19 cellular contexts compared by ENCODE assay signal in the genomic region with DNA sequence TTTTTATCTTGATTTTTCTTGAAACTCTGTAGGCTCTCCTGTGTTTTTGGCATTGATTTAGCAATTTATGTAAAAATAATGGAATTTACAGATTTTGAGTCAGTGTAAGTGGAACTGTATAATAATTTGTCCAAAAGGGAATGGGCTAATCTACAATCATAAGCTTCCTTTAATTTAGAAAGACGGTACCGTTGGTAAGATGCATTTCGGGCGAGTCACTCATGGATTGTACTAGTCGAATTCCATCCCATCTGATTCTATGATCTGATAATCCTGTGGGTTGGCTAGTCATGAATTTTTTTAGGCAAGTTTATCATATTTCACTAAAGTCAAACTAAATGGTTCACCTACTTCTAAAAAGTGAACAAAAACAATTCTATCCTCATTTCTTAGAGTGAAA.
A peak's percentile ranks its signal among the peaks of the same experiment; 100 is the strongest.
DNase-seq lines count a peak whose midpoint lies in the region; FAIRE-seq and TF ChIP-seq lines count a peak whose summit lies in the region.
"Had no signal": no experiment of that assay in that cellular context is flagged by ENCODE, and none has a peak within 500 bp of the region (broad histone marks: within the 10 kb centered on the region; RNA-seq: fewer than 3 reads in every experiment).

No MANE protein-coding gene starts in this region.

- H3K79me2 ChIP-seq in hepatocyte: peaks cover 2% of the 10 kb centered on the region

- H3K4me1 ChIP-seq in breast epithelium: no peaks in the 10 kb centered on the region
- no peaks in the 10 kb centered on the region for H3K4me1 ChIP-seq in adipocyte (ENCODE audit: control insufficient read depth, insufficient read depth, low read length)
- peaks cover 4% of the 10 kb centered on the region for H3K4me1 ChIP-seq in hepatocyte (ENCODE audit: insufficient read depth)
- H3K4me1 ChIP-seq: body of pancreas, suprapubic skin had no signal

- no peak for FAIRE-seq in urothelium cell line (lab: Jason Lieb, UNC)

- intact Hi-C loops in MCF 10A (cut with micrococcal nuclease) (no loop called here), breast epithelium (cut with DNase I; ENCODE audit: low total_unique reads) (no loop called here), Calu3 (cut with micrococcal nuclease; ENCODE audit: unreplicated experiment) (no loop called here)

- BruUV-seq in MCF 10A (replicated peaks; lab: Mats Ljungman, UMichigan): no TSS peak
- BruUV-seq in Calu3 (replicated peaks; lab: Mats Ljungman, UMichigan): no TSS peak

- CTCF ChIA-PET in MCF 10A (lab: Yijun Ruan, JAX) (interaction anchor here (1.1 kb wide), 1 partner anchor 30 kb away, joined by 3 read pairs; no protein-coding TSS in a partner anchor), Calu3 (lab: Charles Lee) (no interaction called here)

- DNase-seq in MCF 10A (ENCODE audit: unreplicated experiment) (peak; percentile 23), breast epithelium (ENCODE audit: low spot score in 2 of 2) (no peak), adipocyte (ENCODE audit: low read depth) (peak; percentile 61), fibroblast of the aortic adventitia (ENCODE audit: low read depth) (peak; percentile 86), urothelium cell line (ENCODE audit: low spot score) (peak; percentile 14), NCI-H2081 treated with DMSO at 0.1 percent for 48 hours (lab: John Stamatoyannopoulos, UW) (no peak), hepatocyte (ENCODE audit: low spot score) (no peak), Calu3 (no peak)
- DNase-seq: activated B cell treated with CpG ODN at 0.5 μM for 24 hours; activated CD8-positive, alpha-beta memory T cell treated with anti-CD3 and anti-CD28 coated beads, Interleukin-2, amount 10 ng/mL, durations not matched to agents 7 days and 5 days; activated gamma-delta T cell; body of pancreas; effector CD4-positive, alpha-beta T cell; kidney glomerular epithelial cell; NCI-H1930; NCI-H526 treated with DMSO at 0.1 percent for 48 hours had no signal

- POLR2A ChIA-PET in MCF 10A (lab: Yijun Ruan, JAX): no interaction called here

- no peaks in the 10 kb centered on the region for H3K27me3 Mint-ChIP-seq in MCF 10A (ENCODE audit: insufficient read depth, unreplicated experiment)
- H3K27me3 Mint-ChIP-seq in Calu3 (ENCODE audit: unreplicated experiment): no peaks in the 10 kb centered on the region
- H3K27me3 Mint-ChIP-seq: activated B cell treated with CpG ODN at 0.5 μM for 24 hours; activated CD8-positive, alpha-beta memory T cell treated with anti-CD3 and anti-CD28 coated beads, Interleukin-2, amount 10 ng/mL, durations not matched to agents 7 days and 5 days had no signal

- TF ChIP-seq POLR2A in breast epithelium (IDR thresholded peaks at IDR 0.05): no peak

- no peaks in the 10 kb centered on the region for H4K20me1 ChIP-seq in hepatocyte (ENCODE audit: insufficient read depth, poor library complexity, severe bottlenecking)

- no peak overlapping the region for H3K27ac ChIP-seq in breast epithelium
- H3K27ac ChIP-seq in hepatocyte: no peak overlapping the region
- H3K27ac ChIP-seq: 22Rv1, body of pancreas, parathyroid adenoma, suprapubic skin had no signal

- H3K4me3 ChIP-seq in breast epithelium (no peak overlapping the region), adipocyte (ENCODE audit: low read length) (no peak overlapping the region), fibroblast of the aortic adventitia (ENCODE audit: low read depth, low read length) (no peak overlapping the region), hepatocyte (no peak overlapping the region)
- H3K4me3 ChIP-seq: body of pancreas, suprapubic skin had no signal

- TF ChIP-seq CTCF in MCF 10A (IDR thresholded peaks at IDR 0.05; ENCODE audit: unreplicated experiment): no peak
- no peak for TF ChIP-seq CTCF in breast epithelium (IDR thresholded peaks at IDR 0.05)
- no peak for TF ChIP-seq CTCF in fibroblast of the aortic adventitia (IDR thresholded peaks at IDR 0.05; ENCODE audit: insufficient read depth, low read length)
- TF ChIP-seq CTCF in hepatocyte (IDR thresholded peaks at IDR 0.05; ENCODE audit: poor library complexity): no peak
- no peak for TF ChIP-seq CTCF in Calu3 (IDR thresholded peaks at IDR 0.05; ENCODE audit: unreplicated experiment)

- H3K36me3 ChIP-seq in breast epithelium: no peaks in the 10 kb centered on the region
- H3K36me3 ChIP-seq in adipocyte (ENCODE audit: control insufficient read depth, insufficient read depth, low read length, severe bottlenecking): no peaks in the 10 kb centered on the region
- H3K36me3 ChIP-seq in hepatocyte (replicated peaks; ENCODE audit: insufficient read depth, low read depth): no peaks in the 10 kb centered on the region
- H3K36me3 ChIP-seq: suprapubic skin had no signal

- H3K27me3 ChIP-seq in breast epithelium (no peaks in the 10 kb centered on the region), adipocyte (replicated peaks; ENCODE audit: control insufficient read depth, insufficient read depth, low read length) (no peaks in the 10 kb centered on the region), hepatocyte (no peaks in the 10 kb centered on the region)
- H3K27me3 ChIP-seq: body of pancreas, suprapubic skin had no signal

- H3K36me3 Mint-ChIP-seq in MCF 10A (ENCODE audit: insufficient read depth, unreplicated experiment) (no peaks in the 10 kb centered on the region), Calu3 (ENCODE audit: insufficient read depth, unreplicated experiment) (no peaks in the 10 kb centered on the region)

- no peak overlapping the region for H3K4me2 ChIP-seq in hepatocyte

- no peak overlapping the region for H3K4me3 Mint-ChIP-seq in MCF 10A (ENCODE audit: unreplicated experiment)
- H3K4me3 Mint-ChIP-seq in Calu3 (ENCODE audit: low read depth, unreplicated experiment): no peak overlapping the region
- H3K4me3 Mint-ChIP-seq: activated B cell treated with CpG ODN at 0.5 μM for 24 hours; activated CD8-positive, alpha-beta memory T cell treated with anti-CD3 and anti-CD28 coated beads, Interleukin-2, amount 10 ng/mL, durations not matched to agents 7 days and 5 days had no signal

- H3K9ac ChIP-seq in adipocyte (ENCODE audit: low read length): no peak overlapping the region
- H3K9ac ChIP-seq: parathyroid adenoma had no signal

- no peaks in the 10 kb centered on the region for H3K9me3 ChIP-seq in breast epithelium
- no peaks in the 10 kb centered on the region for H3K9me3 ChIP-seq in adipocyte (ENCODE audit: control insufficient read depth, low read length)
- no peaks in the 10 kb centered on the region for H3K9me3 ChIP-seq in hepatocyte (ENCODE audit: low read depth)
- H3K9me3 ChIP-seq: body of pancreas, suprapubic skin had no signal

- H3K9me2 ChIP-seq in hepatocyte (replicated peaks; ENCODE audit: insufficient read depth): no peaks in the 10 kb centered on the region

- H3K4me1 Mint-ChIP-seq in MCF 10A (ENCODE audit: insufficient read depth, unreplicated experiment) (peaks cover 6% of the 10 kb centered on the region), Calu3 (ENCODE audit: low read depth, unreplicated experiment) (no peaks in the 10 kb centered on the region)
- H3K4me1 Mint-ChIP-seq: activated B cell treated with CpG ODN at 0.5 μM for 24 hours had no signal

- H3K27ac Mint-ChIP-seq in MCF 10A (ENCODE audit: low read depth, unreplicated experiment): peak overlapping the region; percentile 40
- no peak overlapping the region for H3K27ac Mint-ChIP-seq in Calu3 (ENCODE audit: unreplicated experiment)
- H3K27ac Mint-ChIP-seq: activated B cell treated with CpG ODN at 0.5 μM for 24 hours; activated CD8-positive, alpha-beta memory T cell treated with anti-CD3 and anti-CD28 coated beads, Interleukin-2, amount 10 ng/mL, durations not matched to agents 7 days and 5 days had no signal

- H2AFZ ChIP-seq in hepatocyte: no peak overlapping the region
- H2AFZ ChIP-seq: parathyroid adenoma had no signal

- WGBS in hepatocyte (ENCODE audit: low lambda C conversion rate, missing lambda C conversion rate): 92% methylated on average over 5 of the region's 5 CpGs

- H3K9me3 Mint-ChIP-seq in MCF 10A (ENCODE audit: unreplicated experiment) (no peaks in the 10 kb centered on the region), Calu3 (ENCODE audit: low read depth, unreplicated experiment) (no peaks in the 10 kb centered on the region)
- H3K9me3 Mint-ChIP-seq: activated B cell treated with CpG ODN at 0.5 μM for 24 hours had no signal

Comparison
In these comparisons a context has a peak if more than half of its experiments do, and no peak if none do; other contexts are left out.
1. DNase-seq: peak in MCF 10A (single experiment), adipocyte (single experiment), fibroblast of the aortic adventitia (single experiment) and urothelium cell line (single experiment); none in breast epithelium (0 of 2), NCI-H2081 treated with DMSO at 0.1 percent for 48 hours (single experiment), hepatocyte (single experiment) and Calu3 (single experiment).